In genomic region chr4:128528177-128528576, GRCh38 we compare ENCODE assay signal across 1 cellular context.
TF ChIP-seq lines count a peak whose summit lies in the region.

No MANE protein-coding gene starts in this region.

TF ChIP-seq in GM23338, 12 proteins besides CTCF, POLR2A, EP300 and RAD21 (continued from another document):
- TF ChIP-seq ZNF462 (CRISPR knock-in tag; IDR thresholded peaks at IDR 0.05) (no peak), STAT1 (IDR thresholded peaks at IDR 0.05; ENCODE audit: unreplicated experiment) (no peak), EZH2phosphoT487 (IDR thresholded peaks at IDR 0.05; ENCODE audit: unreplicated experiment) (no peak), ZNF114 (CRISPR knock-in tag; IDR thresholded peaks at IDR 0.05) (no peak), NANOG (IDR thresholded peaks at IDR 0.05; ENCODE audit: borderline replicate concordance) (no peak), CREB1 (CRISPR knock-in tag; IDR thresholded peaks at IDR 0.05; ENCODE audit: low read depth) (no peak), ZNF331 (CRISPR knock-in tag; IDR thresholded peaks at IDR 0.05; ENCODE audit: low read depth) (no peak), ETS1 (IDR thresholded peaks at IDR 0.05) (no peak)
